Comparison of ENCODE assay signal across 21 cellular contexts in genomic region chr22:45602004-45602733, GRCh38.
DNase-seq lines count a peak whose midpoint lies in the region; ATAC-seq and TF ChIP-seq lines count a peak whose summit lies in the region.
"Had no signal": no experiment of that assay in that cellular context is flagged by ENCODE, and none has a peak within 500 bp of the region (broad histone marks: within the 10 kb centered on the region; RNA-seq: fewer than 3 reads in every experiment).

No MANE protein-coding gene starts in this region.

- H3K9me3 Mint-ChIP-seq in dendritic cell treated with granulocyte-macrophage colony-stimulating factor and Interleukin-4, amounts not matched to agents 40 ng/mL and 50 ng/mL, for 4 days, result no peaks in the 10 kb centered on the region
- H3K9me3 Mint-ChIP-seq in neural progenitor cell, result peaks cover 1% of the 10 kb centered on the region
- no peaks in the 10 kb centered on the region for H3K9me3 Mint-ChIP-seq in nephron progenitor cell
- H3K9me3 Mint-ChIP-seq: activated CD4-positive, alpha-beta memory T cell treated with anti-CD3 and anti-CD28 coated beads for 36 hours; stimulated activated effector memory CD8-positive, alpha-beta T cell treated with anti-CD3 and anti-CD28 coated beads, Interleukin-12 subunit alpha, Interleukin-12 subunit beta, amount 100 ng/mL, for 72 hours had no signal

- no peak overlapping the region for H3K9ac ChIP-seq in neural progenitor cell

- H3K4me1 Mint-ChIP-seq in dendritic cell treated with granulocyte-macrophage colony-stimulating factor and Interleukin-4, amounts not matched to agents 40 ng/mL and 50 ng/mL, for 4 days (ENCODE audit: low read depth), result peaks cover 42% of the 10 kb centered on the region
- H3K4me1 Mint-ChIP-seq in neural progenitor cell, result peaks cover 10% of the 10 kb centered on the region
- H3K4me1 Mint-ChIP-seq in nephron progenitor cell, result peaks cover 37% of the 10 kb centered on the region

- no peaks in the 10 kb centered on the region for H3K36me3 Mint-ChIP-seq in dendritic cell treated with granulocyte-macrophage colony-stimulating factor and Interleukin-4, amounts not matched to agents 40 ng/mL and 50 ng/mL, for 4 days (ENCODE audit: low read depth)
- peaks cover 3% of the 10 kb centered on the region for H3K36me3 Mint-ChIP-seq in neural progenitor cell
- H3K36me3 Mint-ChIP-seq in nephron progenitor cell (ENCODE audit: low read depth), result peaks cover 15% of the 10 kb centered on the region
- H3K36me3 Mint-ChIP-seq: activated CD4-positive, alpha-beta memory T cell treated with anti-CD3 and anti-CD28 coated beads for 36 hours; activated naive CD8-positive, alpha-beta T cell; stimulated activated effector memory CD8-positive, alpha-beta T cell treated with anti-CD3 and anti-CD28 coated beads, Interleukin-12 subunit alpha, Interleukin-12 subunit beta, amount 100 ng/mL, for 72 hours had no signal

- no peaks in the 10 kb centered on the region for H3K9me3 ChIP-seq in BE2C
- no peaks in the 10 kb centered on the region for H3K9me3 ChIP-seq in HEK293 (ENCODE audit: control insufficient read depth, insufficient read depth, low read depth, low read length)
- H3K9me3 ChIP-seq in neural progenitor cell (ENCODE audit: low read depth), result no peaks in the 10 kb centered on the region

- POLR2A ChIA-PET in HEK293 (lab: Yijun Ruan, JAX), result no interaction called here

- H3K27me3 ChIP-seq in BE2C, result no peaks in the 10 kb centered on the region
- H3K27me3 ChIP-seq in neural progenitor cell, result no peaks in the 10 kb centered on the region

- H3K79me2 ChIP-seq in neural progenitor cell (ENCODE audit: low read depth), result no peaks in the 10 kb centered on the region

- H3K4me3 ChIP-seq in BE2C (ENCODE audit: low read depth, low read length) (peak overlapping the region; percentile 31), HEK293 (ENCODE audit: low read depth, low read length) (no peak overlapping the region), neural progenitor cell (no peak overlapping the region)
- H3K4me3 ChIP-seq: lung, smooth muscle cell had no signal

- peak; percentile 75 for DNase-seq in BE2C
- no peak for DNase-seq in neural progenitor cell (ENCODE audit: low spot score)
- no peak for DNase-seq in NCI-H2227 treated with DMSO at 0.1 percent for 48 hours (lab: John Stamatoyannopoulos, UW)
- no peak for DNase-seq in nephron progenitor cell
- DNase-seq: activated CD4-positive, alpha-beta memory T cell treated with anti-CD3 and anti-CD28 coated beads for 36 hours; activated CD8-positive, alpha-beta memory T cell treated with anti-CD3 and anti-CD28 coated beads, Interleukin-2, amount 50 U/mL, for 48 hours; aorta; kidney glomerular epithelial cell; NCI-H1105 treated with DMSO at 0.1 percent for 48 hours; NCI-H226; retina; stimulated activated CD4-positive, alpha-beta T cell treated with anti-CD3 and anti-CD28 coated beads, Interleukin-2, amount 100 ng/mL, for 48 hours; substantia nigra had no signal

- CTCF ChIA-PET in HEK293 (lab: Yijun Ruan, JAX), result interaction anchor here (1.4 kb wide), 1 partner anchor 48 kb away, joined by 9 read pairs; no protein-coding TSS in a partner anchor

- peaks cover 11% of the 10 kb centered on the region for H3K27me3 Mint-ChIP-seq in dendritic cell treated with granulocyte-macrophage colony-stimulating factor and Interleukin-4, amounts not matched to agents 40 ng/mL and 50 ng/mL, for 4 days
- H3K27me3 Mint-ChIP-seq in neural progenitor cell (ENCODE audit: insufficient read depth, low read depth) (peaks cover 5% of the 10 kb centered on the region), nephron progenitor cell (ENCODE audit: low read depth, poor library complexity) (peaks cover 3% of the 10 kb centered on the region)

- peaks cover 4% of the 10 kb centered on the region for H4K20me1 ChIP-seq in neural progenitor cell (ENCODE audit: low read depth)

- H3K36me3 ChIP-seq in BE2C, result no peaks in the 10 kb centered on the region
- H3K36me3 ChIP-seq in HEK293 (ENCODE audit: control insufficient read depth in 2 of 2, insufficient read depth in 1 of 2, low read length in 2 of 2), result peaks cover 0 to 5% of the 10 kb centered on the region in 2 experiments; a peak in 1 of 3 replicates
- H3K36me3 ChIP-seq in neural progenitor cell, result no peaks in the 10 kb centered on the region

- ATAC-seq in GM21390 (IDR thresholded peaks at IDR 0.05; ENCODE audit: unreplicated experiment) (no peak), GM18519 (IDR thresholded peaks at IDR 0.05; ENCODE audit: low FRiP score, unreplicated experiment) (no peak)
- ATAC-seq: stimulated activated effector memory CD8-positive, alpha-beta T cell treated with anti-CD3 and anti-CD28 coated beads, Interleukin-12 subunit alpha, Interleukin-12 subunit beta, amount 100 ng/mL, for 72 hours had no signal

- H3K27ac Mint-ChIP-seq in dendritic cell treated with granulocyte-macrophage colony-stimulating factor and Interleukin-4, amounts not matched to agents 40 ng/mL and 50 ng/mL, for 4 days, result peak overlapping the region; percentile 17
- H3K27ac Mint-ChIP-seq in neural progenitor cell (no peak overlapping the region), nephron progenitor cell (no peak overlapping the region)
- H3K27ac Mint-ChIP-seq: activated CD4-positive, alpha-beta memory T cell treated with anti-CD3 and anti-CD28 coated beads for 36 hours; activated naive CD8-positive, alpha-beta T cell; stimulated activated effector memory CD8-positive, alpha-beta T cell treated with anti-CD3 and anti-CD28 coated beads, Interleukin-12 subunit alpha, Interleukin-12 subunit beta, amount 100 ng/mL, for 72 hours had no signal

- no peak overlapping the region for H2AFZ ChIP-seq in neural progenitor cell (replicated peaks)

- H3K27ac ChIP-seq in HEK293 (ENCODE audit: extremely low read depth, low read depth, low read length) (no peak overlapping the region), neural progenitor cell (no peak overlapping the region)

- TF ChIP-seq CTCF in BE2C (IDR thresholded peaks at IDR 0.05; ENCODE audit: low read depth, low read length) (no peak), HEK293 (tag by site-specific recombination; IDR thresholded peaks at IDR 0.05) (no peak), neural progenitor cell (IDR thresholded peaks at IDR 0.05) (no peak), nephron progenitor cell (IDR thresholded peaks at IDR 0.05) (no peak)

- H3K4me1 ChIP-seq in BE2C, result peaks cover 34% of the 10 kb centered on the region
- no peaks in the 10 kb centered on the region for H3K4me1 ChIP-seq in HEK293 (ENCODE audit: control insufficient read depth, insufficient read depth, low read length)
- H3K4me1 ChIP-seq in neural progenitor cell, result peaks cover 5% of the 10 kb centered on the region

- intact Hi-C loops in dendritic cell treated with granulocyte-macrophage colony-stimulating factor and Interleukin-4, amounts not matched to agents 40 ng/mL and 50 ng/mL, for 4 days (cut with micrococcal nuclease), result no loop called here

- no peak overlapping the region for H3K4me2 ChIP-seq in neural progenitor cell

- no peak overlapping the region for H3K4me3 Mint-ChIP-seq in dendritic cell treated with granulocyte-macrophage colony-stimulating factor and Interleukin-4, amounts not matched to agents 40 ng/mL and 50 ng/mL, for 4 days
- H3K4me3 Mint-ChIP-seq in neural progenitor cell, result peak overlapping the region; percentile 35
- no peak overlapping the region for H3K4me3 Mint-ChIP-seq in nephron progenitor cell
- H3K4me3 Mint-ChIP-seq: activated CD4-positive, alpha-beta memory T cell treated with anti-CD3 and anti-CD28 coated beads for 36 hours; activated naive CD8-positive, alpha-beta T cell; stimulated activated effector memory CD8-positive, alpha-beta T cell treated with anti-CD3 and anti-CD28 coated beads, Interleukin-12 subunit alpha, Interleukin-12 subunit beta, amount 100 ng/mL, for 72 hours had no signal

- peaks cover 3% of the 10 kb centered on the region for H3F3A ChIP-seq in neural progenitor cell (ENCODE audit: low read depth)

TF ChIP-seq in HEK293, 187 proteins besides CTCF, POLR2A, EP300 and RAD21:
- TF ChIP-seq EGR2 (tag by site-specific recombination; IDR thresholded peaks at IDR 0.05; ENCODE audit: low read depth), result peak; percentile 65
- TF ChIP-seq ZNF184 (tag by site-specific recombination; IDR thresholded peaks at IDR 0.05), result no peak
- TF ChIP-seq ZFHX2 (tag by site-specific recombination; conservative IDR thresholded peaks at IDR 0.05), result peak; percentile 71
